In genomic region chr3:182618085-182618732, GRCh38 we compare ENCODE assay signal across 8 cellular contexts.
DNase-seq lines count a peak whose midpoint lies in the region; ATAC-seq and TF ChIP-seq lines count a peak whose summit lies in the region.

No MANE protein-coding gene starts in this region.

- no peaks in the 10 kb centered on the region for H3K9me2 ChIP-seq in hepatocyte (replicated peaks; ENCODE audit: insufficient read depth)

- H2AFZ ChIP-seq in hepatocyte, result no peak overlapping the region

- no peaks in the 10 kb centered on the region for H3K9me3 Mint-ChIP-seq in Caco-2 (ENCODE audit: unreplicated experiment)
- H3K9me3 Mint-ChIP-seq in stimulated activated naive CD8-positive, alpha-beta T cell treated with anti-CD3 and anti-CD28 coated beads, Interleukin-15, amount 100 ng/mL, for 72 hours, result no peaks in the 10 kb centered on the region
- H3K9me3 Mint-ChIP-seq in naive thymus-derived CD4-positive, alpha-beta T cell, result no peaks in the 10 kb centered on the region

- H3K36me3 Mint-ChIP-seq in Caco-2 (ENCODE audit: insufficient read depth, unreplicated experiment), result no peaks in the 10 kb centered on the region
- H3K36me3 Mint-ChIP-seq in naive thymus-derived CD4-positive, alpha-beta T cell, result no peaks in the 10 kb centered on the region

- H3K27me3 Mint-ChIP-seq in Caco-2 (ENCODE audit: insufficient read depth, unreplicated experiment), result no peaks in the 10 kb centered on the region
- H3K27me3 Mint-ChIP-seq in stimulated activated naive CD8-positive, alpha-beta T cell treated with anti-CD3 and anti-CD28 coated beads, Interleukin-15, amount 100 ng/mL, for 72 hours, result peaks cover 9% of the 10 kb centered on the region
- H3K27me3 Mint-ChIP-seq in naive thymus-derived CD4-positive, alpha-beta T cell, result peaks cover 15 to 53% (median 22%) of the 10 kb centered on the region in 5 donors

- no TSS peak for BruUV-seq in Caco-2 (replicated peaks; lab: Mats Ljungman, UMichigan)

- H3K4me3 ChIP-seq in Caco-2 (ENCODE audit: low read depth, low read length) (no peak overlapping the region), hepatocyte (no peak overlapping the region)
- H3K4me3 ChIP-seq in naive thymus-derived CD4-positive, alpha-beta T cell (ENCODE audit: low read length), result no peak overlapping the region

- intact Hi-C loops in Caco-2 (cut with micrococcal nuclease; ENCODE audit: unreplicated experiment), result loop anchor here (1.0 to 5.0 kb wide), 7 partner anchors 65 to 1292 kb away; no protein-coding TSS in a partner anchor
- intact Hi-C loops in naive thymus-derived CD4-positive, alpha-beta T cell (cut with micrococcal nuclease), result no loop called here

- no peaks in the 10 kb centered on the region for H3K79me2 ChIP-seq in hepatocyte

- H3K9me3 ChIP-seq in Caco-2 (no peaks in the 10 kb centered on the region), hepatocyte (ENCODE audit: low read depth) (no peaks in the 10 kb centered on the region)
- H3K9me3 ChIP-seq in naive thymus-derived CD4-positive, alpha-beta T cell (ENCODE audit: control insufficient read depth in 2 of 3, low read length in 3 of 3), result no peaks in the 10 kb centered on the region

- no peak overlapping the region for H3K27ac ChIP-seq in RWPE1
- H3K27ac ChIP-seq in hepatocyte, result no peak overlapping the region
- H3K27ac ChIP-seq in naive thymus-derived CD4-positive, alpha-beta T cell (ENCODE audit: low read depth, low read length), result no peak overlapping the region

- no peaks in the 10 kb centered on the region for H3K36me3 ChIP-seq in Caco-2 (ENCODE audit: control insufficient read depth, insufficient read depth, low read length)
- no peaks in the 10 kb centered on the region for H3K36me3 ChIP-seq in hepatocyte (replicated peaks; ENCODE audit: insufficient read depth, low read depth)
- no peaks in the 10 kb centered on the region for H3K36me3 ChIP-seq in naive thymus-derived CD4-positive, alpha-beta T cell (ENCODE audit: control insufficient read depth in 2 of 3, insufficient read depth in 3 of 3, low read length in 3 of 3)

- DNase-seq in Caco-2 (peak in 1 of 2 experiments; percentile 45), RWPE1 (ENCODE audit: low spot score) (no peak), hepatocyte (ENCODE audit: low spot score) (peak; percentile 52), T-helper 9 cell (no peak)
- no peak for DNase-seq in stimulated activated naive CD8-positive, alpha-beta T cell treated with anti-CD3 and anti-CD28 coated beads, Interleukin-15, amount 100 ng/mL, for 72 hours
- DNase-seq in naive thymus-derived CD4-positive, alpha-beta T cell, result no peak

- H3K27ac Mint-ChIP-seq in Caco-2 (ENCODE audit: unreplicated experiment), result no peak overlapping the region
- peak overlapping the region in 1 of 2 donors; percentile 5 for H3K27ac Mint-ChIP-seq in stimulated activated naive CD8-positive, alpha-beta T cell treated with anti-CD3 and anti-CD28 coated beads, Interleukin-15, amount 100 ng/mL, for 72 hours
- no peak overlapping the region for H3K27ac Mint-ChIP-seq in naive thymus-derived CD4-positive, alpha-beta T cell

- peak; percentile 75 to 84 for TF ChIP-seq CTCF in Caco-2 (IDR thresholded peaks at IDR 0.05; ENCODE audit: insufficient read depth in 1 of 2, low read depth in 1 of 2, low read length in 1 of 2, severe bottlenecking in 1 of 2, unreplicated experiment in 1 of 2)
- peak; percentile 76 for TF ChIP-seq CTCF in LNCAP (IDR thresholded peaks at IDR 0.05)
- TF ChIP-seq CTCF in RWPE1 (conservative IDR thresholded peaks at IDR 0.05; ENCODE audit: low read depth), result peak; percentile 73
- peak; percentile 89 for TF ChIP-seq CTCF in hepatocyte (IDR thresholded peaks at IDR 0.05; ENCODE audit: poor library complexity)

- H3K4me1 Mint-ChIP-seq in Caco-2 (ENCODE audit: low read depth, unreplicated experiment), result no peaks in the 10 kb centered on the region
- H3K4me1 Mint-ChIP-seq in stimulated activated naive CD8-positive, alpha-beta T cell treated with anti-CD3 and anti-CD28 coated beads, Interleukin-15, amount 100 ng/mL, for 72 hours, result no peaks in the 10 kb centered on the region
- H3K4me1 Mint-ChIP-seq in naive thymus-derived CD4-positive, alpha-beta T cell, result no peaks in the 10 kb centered on the region

- H3K4me3 Mint-ChIP-seq in Caco-2 (ENCODE audit: unreplicated experiment), result no peak overlapping the region
- no peak overlapping the region for H3K4me3 Mint-ChIP-seq in stimulated activated naive CD8-positive, alpha-beta T cell treated with anti-CD3 and anti-CD28 coated beads, Interleukin-15, amount 100 ng/mL, for 72 hours
- H3K4me3 Mint-ChIP-seq in naive thymus-derived CD4-positive, alpha-beta T cell, result no peak overlapping the region

- no peak overlapping the region for H3K4me2 ChIP-seq in hepatocyte

- WGBS in hepatocyte (ENCODE audit: low lambda C conversion rate, missing lambda C conversion rate), result 42% methylated on average over 8 of the region's 8 CpGs

- H3K4me1 ChIP-seq in Caco-2, result 0 out of 2 replicates have a peak, but pooled peaks cover 3% of the 10 kb centered on the region
- H3K4me1 ChIP-seq in hepatocyte (ENCODE audit: insufficient read depth), result no peaks in the 10 kb centered on the region
- no peaks in the 10 kb centered on the region for H3K4me1 ChIP-seq in naive thymus-derived CD4-positive, alpha-beta T cell (ENCODE audit: control insufficient read depth in 2 of 2, insufficient read depth in 2 of 2, low read length in 2 of 2)

- H3K27me3 ChIP-seq in Caco-2 (replicated peaks; ENCODE audit: control insufficient read depth, insufficient read depth, low read length) (no peaks in the 10 kb centered on the region), hepatocyte (no peaks in the 10 kb centered on the region)
- H3K27me3 ChIP-seq in naive thymus-derived CD4-positive, alpha-beta T cell (ENCODE audit: control insufficient read depth in 2 of 2, insufficient read depth in 2 of 2, low read length in 2 of 2), result peaks cover 0 to 6% of the 10 kb centered on the region in 2 donors

- no peak for ATAC-seq in stimulated activated naive CD8-positive, alpha-beta T cell treated with anti-CD3 and anti-CD28 coated beads, Interleukin-15, amount 100 ng/mL, for 72 hours
- no peak for ATAC-seq in GM21717 (IDR thresholded peaks at IDR 0.05; ENCODE audit: unreplicated experiment)
- no peak for ATAC-seq in naive thymus-derived CD4-positive, alpha-beta T cell

- POLR2A ChIA-PET in Caco-2 (lab: Charles Lee) (no interaction called here), RWPE1 (lab: Yijun Ruan, JAX; ENCODE audit: low non-redundant PET) (no interaction called here)
- POLR2A ChIA-PET in naive thymus-derived CD4-positive, alpha-beta T cell (lab: Charles Lee), result no interaction called here

- H4K20me1 ChIP-seq in hepatocyte (ENCODE audit: insufficient read depth, poor library complexity, severe bottlenecking), result no peaks in the 10 kb centered on the region

- CTCF ChIA-PET in Caco-2 (lab: Charles Lee) (no interaction called here), RWPE1 (lab: Yijun Ruan, JAX) (interaction anchor here (0.6 to 2.3 kb wide), 12 partner anchors 10 to 1089 kb away, joined by 3 to 10 read pairs (median 4); no protein-coding TSS in a partner anchor)
- CTCF ChIA-PET in naive thymus-derived CD4-positive, alpha-beta T cell (lab: Charles Lee), result no interaction called here
